In genomic region chr2:119517433-119517832, GRCh38 we compare ENCODE assay signal across 8 cellular contexts. TPM values are rescaled to one million over a fixed set of nuclear protein-coding genes. Genes with fewer than 3 reads are reported as not detected.
A peak's percentile ranks its signal among the peaks of the same experiment; 100 is the strongest.
DNase-seq lines count a peak whose midpoint lies in the region; ATAC-seq, FAIRE-seq and TF ChIP-seq lines count a peak whose summit lies in the region.

No MANE protein-coding gene starts in this region.

- H3K9me3 ChIP-seq in Peyer's patch = no peaks in the 10 kb centered on the region
- H3K9me3 ChIP-seq in kidney (ENCODE audit: control insufficient read depth in 1 of 2, low read length in 2 of 2) = no peaks in the 10 kb centered on the region

- H3K9ac ChIP-seq in kidney (ENCODE audit: low read length in 2 of 2) = no peak overlapping the region

- no peak for FAIRE-seq in kidney (lab: Jason Lieb, UNC)

- TF ChIP-seq CTCF in Peyer's patch (IDR thresholded peaks at IDR 0.05) = peak in 4 of 6 experiments; percentile 50 to 75 (median 66)
- peak; percentile 82 for TF ChIP-seq CTCF in kidney (IDR thresholded peaks at IDR 0.05; ENCODE audit: borderline replicate concordance, extremely low read depth, insufficient read depth)

- no peaks in the 10 kb centered on the region for H3K27me3 ChIP-seq in Peyer's patch

- intact Hi-C loops in kidney (cut with DNase I) = no loop called here

- no peak overlapping the region for H3K27ac ChIP-seq in Peyer's patch
- H3K27ac ChIP-seq in kidney (ENCODE audit: low read depth in 2 of 2, low read length in 2 of 2) = no peak overlapping the region

- no peaks in the 10 kb centered on the region for H3K36me3 ChIP-seq in Peyer's patch
- H3K36me3 ChIP-seq in kidney (ENCODE audit: control insufficient read depth in 1 of 2, insufficient read depth in 2 of 2, low read length in 2 of 2) = no peaks in the 10 kb centered on the region

- H3K4me3 ChIP-seq in Peyer's patch (no peak overlapping the region), kidney (ENCODE audit: low read length in 2 of 2) (no peak overlapping the region)

- peak; percentile 5 for DNase-seq in GDM1 (lab: John Stamatoyannopoulos, UW)
- DNase-seq in HK-2 (ENCODE audit: unreplicated experiment) = peak; percentile 53
- peak; percentile 25 to 82 (median 82) for DNase-seq in Peyer's patch
- DNase-seq in amniotic epithelial cell (ENCODE audit: low read depth) = peak; percentile 60
- DNase-seq in kidney = peak; percentile 84
- DNase-seq in stimulated activated CD8-positive, alpha-beta memory T cell treated with anti-CD3 and anti-CD28 coated beads, Interleukin-7, amount 100 ng/mL, for 24 hours (ENCODE audit: low read depth) = peak; percentile 16
- no peak for DNase-seq in dedifferentiated amniotic fluid mesenchymal stem cell (ENCODE audit: extremely low spot score)

- no peak for TF ChIP-seq POLR2A in Peyer's patch (IDR thresholded peaks at IDR 0.05)

- peak; percentile 94 for ATAC-seq in GM21367 (IDR thresholded peaks at IDR 0.05; ENCODE audit: unreplicated experiment)

- H3K4me1 ChIP-seq in Peyer's patch (no peaks in the 10 kb centered on the region), kidney (ENCODE audit: control insufficient read depth in 1 of 2, insufficient read depth in 1 of 2, low read depth in 1 of 2, low read length in 2 of 2) (no peaks in the 10 kb centered on the region)

RNA-seq across cellular contexts. Expression of gene SCTR, which starts 6.8 kb away (rescaled TPM):
- total RNA-seq in Peyer's patch = 1 to 10 TPM in 1 of 4 donors, under 1 TPM in 1, not detected in 2; 0.54 to 1.7 TPM
- total RNA-seq in kidney = 15.9 TPM
- 7.3 TPM for polyA plus RNA-seq in kidney (ENCODE audit: insufficient read depth, low read depth, low replicate concordance)

RNA-seq across cellular contexts. Expression of gene CFAP221, which starts 26.8 kb away (rescaled TPM):
- total RNA-seq in Peyer's patch (1 to 10 TPM; 2.8 to 6.6 (median 3.6) TPM), kidney (58.7 TPM)
- polyA plus RNA-seq in kidney (ENCODE audit: insufficient read depth, low read depth, low replicate concordance) = 15.9 TPM
